8 cellular contexts compared by ENCODE assay signal in the genomic region with DNA sequence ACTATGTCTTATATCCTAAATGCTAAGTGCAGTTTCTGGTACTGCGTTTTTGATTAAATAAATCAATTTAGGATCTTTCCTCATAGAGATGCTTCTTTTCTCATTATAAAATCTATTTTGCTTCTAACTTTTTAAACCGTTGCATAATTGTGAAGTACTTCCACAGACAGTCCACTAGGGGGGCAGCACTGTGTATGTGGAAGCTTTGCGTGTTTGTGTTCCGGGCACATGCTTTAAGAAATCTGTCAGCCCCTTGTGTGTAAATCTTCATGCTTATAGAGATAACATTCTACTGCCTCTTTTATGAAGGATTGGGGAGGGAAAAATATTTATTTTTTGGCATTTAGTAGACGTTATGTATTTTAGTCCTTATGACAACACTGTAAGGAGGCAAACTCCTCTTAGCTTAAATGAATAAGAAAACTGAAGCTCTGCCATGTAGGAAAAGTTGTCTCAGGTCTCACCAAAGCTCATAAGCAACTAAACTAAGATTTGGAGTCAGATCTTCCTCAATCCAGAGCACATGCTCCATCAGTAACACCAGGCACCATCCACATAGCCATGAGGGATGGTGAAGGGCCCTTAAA.
DNase-seq lines count a peak whose midpoint lies in the region; ATAC-seq and TF ChIP-seq lines count a peak whose summit lies in the region.

No MANE protein-coding gene starts in this region.

- peak; percentile 88 for ATAC-seq in GM21825 (IDR thresholded peaks at IDR 0.05; ENCODE audit: unreplicated experiment)

- intact Hi-C loops in colonic mucosa (cut with DNase I): loop anchor here (10.0 kb wide), 1 partner anchor 99 kb away; no protein-coding TSS in a partner anchor

- H3K27ac ChIP-seq in colonic mucosa (no peak overlapping the region), osteoblast (ENCODE audit: low read depth, low read length) (no peak overlapping the region)

- peak overlapping the region; percentile 20 for H2AFZ ChIP-seq in osteoblast (ENCODE audit: low read length)

- peak; percentile 72 for TF ChIP-seq CTCF in GM12874 (IDR thresholded peaks at IDR 0.05; ENCODE audit: insufficient read depth, low read depth, low read length)
- TF ChIP-seq CTCF in LNCaP clone FGC (IDR thresholded peaks at IDR 0.05; ENCODE audit: control insufficient read depth, extremely low read depth, insufficient read depth): peak; percentile 73
- TF ChIP-seq CTCF in colonic mucosa (IDR thresholded peaks at IDR 0.05): peak; percentile 55
- TF ChIP-seq CTCF in osteoblast (IDR thresholded peaks at IDR 0.05; ENCODE audit: extremely low read depth, low read depth, low read length): peak; percentile 85

- DNase-seq in LNCaP clone FGC (ENCODE audit: low read depth) (no peak), colonic mucosa (no peak), osteoblast (ENCODE audit: insufficient read length, low spot score, missing footprints) (no peak), NCI-H510A treated with DMSO at 0.1 percent for 48 hours (lab: John Stamatoyannopoulos, UW) (no peak), AG08396 (ENCODE audit: low spot score) (no peak)
- no peak for DNase-seq in activated CD4-positive, alpha-beta T cell treated with anti-CD3 and anti-CD28 coated beads for 1 hour

- H3K36me3 ChIP-seq in colonic mucosa: no peaks in the 10 kb centered on the region
- H3K36me3 ChIP-seq in osteoblast (ENCODE audit: insufficient read depth, low read length): no peaks in the 10 kb centered on the region

- no peak overlapping the region for H3K4me2 ChIP-seq in osteoblast (ENCODE audit: insufficient read depth, low read length)

- H3K4me1 ChIP-seq in colonic mucosa: no peaks in the 10 kb centered on the region
- peaks cover 5% of the 10 kb centered on the region for H3K4me1 ChIP-seq in osteoblast (ENCODE audit: insufficient read depth, low read length)

- no peaks in the 10 kb centered on the region for H3K9me3 ChIP-seq in colonic mucosa
- no peaks in the 10 kb centered on the region for H3K9me3 ChIP-seq in osteoblast (ENCODE audit: low read depth, low read length)

- H3K9ac ChIP-seq in colonic mucosa (ENCODE audit: low read depth in 2 of 2, low read length in 2 of 2): no peak overlapping the region

- no peak overlapping the region for H3K4me3 ChIP-seq in LNCaP clone FGC (ENCODE audit: low read depth, low read length)
- H3K4me3 ChIP-seq in colonic mucosa: no peak overlapping the region
- no peak overlapping the region for H3K4me3 ChIP-seq in osteoblast (ENCODE audit: insufficient read depth, low read length)

- no peaks in the 10 kb centered on the region for H4K20me1 ChIP-seq in osteoblast (ENCODE audit: insufficient read depth, low read length)

- H3K27me3 ChIP-seq in colonic mucosa (no peaks in the 10 kb centered on the region), osteoblast (ENCODE audit: insufficient read depth, low read length) (no peaks in the 10 kb centered on the region)

- H3K79me2 ChIP-seq in osteoblast (ENCODE audit: insufficient read depth, low read length): no peaks in the 10 kb centered on the region
